Comparison of ENCODE assay signal across 8 cellular contexts in the genomic region with DNA sequence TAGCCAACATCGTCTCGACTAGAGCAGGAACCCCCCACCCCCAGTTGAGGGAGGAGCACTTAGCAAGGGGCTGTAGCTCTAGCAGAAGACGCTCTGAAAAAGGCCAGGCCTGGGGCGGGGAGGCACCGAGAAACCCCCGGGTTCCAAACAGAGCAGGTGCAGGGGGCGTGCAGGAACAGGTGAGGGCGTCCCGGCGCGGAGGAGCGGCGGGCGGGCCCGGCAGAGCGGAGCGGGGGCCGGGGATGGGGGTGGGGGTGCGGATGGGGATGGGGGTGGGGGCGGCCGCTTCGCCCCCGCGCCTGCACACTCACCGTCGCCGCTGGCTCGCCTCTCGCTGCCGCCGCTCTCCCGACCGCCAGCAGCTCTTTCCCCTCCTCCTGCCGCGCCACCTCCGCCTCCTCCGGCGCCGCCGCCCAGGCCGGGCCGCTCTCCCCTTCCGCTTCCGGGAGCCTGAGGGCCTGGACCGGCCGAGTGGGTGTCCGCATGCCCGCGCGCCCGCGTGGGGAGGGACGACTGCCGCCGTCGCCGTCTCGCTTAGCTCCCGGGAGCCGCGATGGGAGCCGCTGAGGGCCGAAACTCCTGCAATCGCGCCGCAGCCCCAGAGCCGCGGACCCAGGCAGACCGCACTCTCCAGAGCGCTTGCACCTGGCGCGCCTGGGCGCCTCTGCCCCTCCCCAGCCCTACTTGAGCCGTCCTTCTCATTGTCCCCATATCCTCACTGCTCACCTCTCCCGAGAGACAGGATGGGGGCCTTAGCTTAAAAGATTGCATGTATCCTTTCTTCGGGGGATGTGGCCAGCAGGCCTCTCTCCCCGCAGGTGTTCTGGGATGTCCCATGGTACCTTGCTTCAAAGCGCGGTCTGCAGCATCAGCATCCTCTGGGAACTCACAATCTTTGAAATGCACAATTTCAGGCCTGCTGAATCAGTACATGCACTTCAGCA. TPM values are rescaled to one million over a fixed set of nuclear protein-coding genes. Genes with fewer than 3 reads are reported as not detected.
DNase-seq lines count a peak whose midpoint lies in the region; ATAC-seq and TF ChIP-seq lines count a peak whose summit lies in the region.

A gene with protein sequence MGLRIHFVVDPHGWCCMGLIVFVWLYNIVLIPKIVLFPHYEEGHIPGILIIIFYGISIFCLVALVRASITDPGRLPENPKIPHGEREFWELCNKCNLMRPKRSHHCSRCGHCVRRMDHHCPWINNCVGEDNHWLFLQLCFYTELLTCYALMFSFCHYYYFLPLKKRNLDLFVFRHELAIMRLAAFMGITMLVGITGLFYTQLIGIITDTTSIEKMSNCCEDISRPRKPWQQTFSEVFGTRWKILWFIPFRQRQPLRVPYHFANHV (minus strand): TSS at position 515 of the 944 bp plus-strand sequence. CDS start 19,092 bp downstream, outside the sequence.

- H3K27me3 ChIP-seq in CD4-positive, alpha-beta T cell (ENCODE audit: control insufficient read depth, insufficient read depth, low read length) = no peaks in the 10 kb centered on the region

- CTCF ChIA-PET in CD4-positive, alpha-beta T cell (lab: Charles Lee) = no interaction called here

- peak within 1 kb of the TSS; percentile 68 for H3K4me3 ChIP-seq in fibroblast of mammary gland (ENCODE audit: control insufficient read depth, low read depth, low read length)

- H3K4me1 Mint-ChIP-seq in CD4-positive, alpha-beta T cell (ENCODE audit: low read depth) = peaks cover 34% of the 10 kb centered on the region
- H3K4me1 Mint-ChIP-seq in naive thymus-derived CD8-positive, alpha-beta T cell = peaks cover 14 to 43% (median 38%) of the 10 kb centered on the region in 4 donors

- peaks cover 9% of the 10 kb centered on the region for H3K36me3 Mint-ChIP-seq in CD4-positive, alpha-beta T cell (ENCODE audit: low read depth)
- peaks cover 0 to 18% (median 9%) of the 10 kb centered on the region in 3 donors for H3K36me3 Mint-ChIP-seq in naive thymus-derived CD8-positive, alpha-beta T cell

- peak; percentile 7 to 58 (median 33) for DNase-seq in CD4-positive, alpha-beta T cell
- DNase-seq in GM19240 (ENCODE audit: insufficient read length, low spot score) = peak; percentile 30
- peak; percentile 42 for DNase-seq in OCI-M1 (lab: John Stamatoyannopoulos, UW)
- DNase-seq in activated T-helper 1 cell treated with Interleukin-2 at 50 U/mL for 16 hours (ENCODE audit: low read depth) = peak; percentile 44
- peak; percentile 33 for DNase-seq in fibroblast of mammary gland (ENCODE audit: low read depth)
- peak; percentile 15 to 68 (median 40) for DNase-seq in naive thymus-derived CD8-positive, alpha-beta T cell
- DNase-seq in stimulated activated naive CD4-positive, alpha-beta T cell (lab: John Stamatoyannopoulos, UW) = peak in 4 of 6 experiments; percentile 15 to 55 (median 39)

- intact Hi-C loops in CD4-positive, alpha-beta T cell (cut with DNase I, micrococcal nuclease) = no loop called here

- peak; percentile 72 for ATAC-seq in CD4-positive, alpha-beta T cell (ENCODE audit: poor library complexity)
- ATAC-seq in HG03442 (IDR thresholded peaks at IDR 0.05; ENCODE audit: unreplicated experiment) = peak; percentile 85
- ATAC-seq in naive thymus-derived CD8-positive, alpha-beta T cell = peak; percentile 78 to 84

- H3K27me3 Mint-ChIP-seq in CD4-positive, alpha-beta T cell = peaks cover 8% of the 10 kb centered on the region
- H3K27me3 Mint-ChIP-seq in naive thymus-derived CD8-positive, alpha-beta T cell = peaks cover 0 to 4% (median 0%) of the 10 kb centered on the region in 5 donors

- TF ChIP-seq CTCF in CD4-positive, alpha-beta T cell (IDR thresholded peaks at IDR 0.05) = no peak
- TF ChIP-seq CTCF in fibroblast of mammary gland (conservative IDR thresholded peaks at IDR 0.05; ENCODE audit: control insufficient read depth, insufficient read depth, low read depth, low read length) = no peak

- H3K9me3 Mint-ChIP-seq in CD4-positive, alpha-beta T cell = no peaks in the 10 kb centered on the region
- H3K9me3 Mint-ChIP-seq in naive thymus-derived CD8-positive, alpha-beta T cell = no peaks in the 10 kb centered on the region

- no peaks in the 10 kb centered on the region for H3K9me3 ChIP-seq in CD4-positive, alpha-beta T cell (ENCODE audit: control insufficient read depth, low read length)

- POLR2A ChIA-PET in CD4-positive, alpha-beta T cell (lab: Charles Lee) = interaction anchor here (0.8 kb wide), 1 partner anchor 32 kb away, joined by 3 read pairs; no protein-coding TSS in a partner anchor
- POLR2A ChIA-PET in naive thymus-derived CD8-positive, alpha-beta T cell (lab: Charles Lee) = interaction anchor here (0.9 kb wide), 1 partner anchor 18 kb away, joined by 3 read pairs; no protein-coding TSS in a partner anchor

- no peak within 1 kb of the TSS for H3K27ac ChIP-seq in CD4-positive, alpha-beta T cell (ENCODE audit: low read depth, low read length)

- H3K4me3 Mint-ChIP-seq in CD4-positive, alpha-beta T cell = peak within 1 kb of the TSS; percentile 96
- H3K4me3 Mint-ChIP-seq in naive thymus-derived CD8-positive, alpha-beta T cell = peak within 1 kb of the TSS; percentile 92 to 99 (median 95)

- peak within 1 kb of the TSS; percentile 79 for H3K27ac Mint-ChIP-seq in CD4-positive, alpha-beta T cell
- peak within 1 kb of the TSS; percentile 82 to 95 (median 90) for H3K27ac Mint-ChIP-seq in naive thymus-derived CD8-positive, alpha-beta T cell

RNA-seq across cellular contexts. Expression of the gene that starts here (rescaled TPM):
- 1 to 10 TPM; 2.7 to 4.1 TPM for total RNA-seq in CD4-positive, alpha-beta T cell
- total RNA-seq in naive thymus-derived CD8-positive, alpha-beta T cell = 1 to 10 TPM; 4.9 to 7.0 TPM
- under 1 TPM; 0.35 to 0.91 (median 0.47) TPM for polyA plus RNA-seq in naive thymus-derived CD8-positive, alpha-beta T cell
